ENCODE assay signal across 8 cellular contexts in genomic region chr2:55692740-55693139, GRCh38. TPM values are rescaled to one million over a fixed set of nuclear protein-coding genes. Genes with fewer than 3 reads are reported as not detected.
DNase-seq lines count a peak whose midpoint lies in the region; ATAC-seq and TF ChIP-seq lines count a peak whose summit lies in the region.
"Not testable (repeated sequence)": the region's sequence is repeated elsewhere in the genome, so short reads cannot be mapped to it uniquely, and the experiment has no call there.

No MANE protein-coding gene starts in this region.

- not testable (repeated sequence) for H3K4me1 ChIP-seq in right lobe of liver; prostate gland (replicated peaks)
- peaks cover 16% of the 10 kb centered on the region for H3K4me1 ChIP-seq in vagina

- not testable (repeated sequence) for H3K27me3 ChIP-seq in right lobe of liver; prostate gland (replicated peaks; ENCODE audit: insufficient read depth); vagina

- H3K27ac ChIP-seq in RWPE1, result peak overlapping the region; percentile 49
- not testable (repeated sequence) for H3K27ac ChIP-seq in right lobe of liver, prostate gland, vagina

- CTCF ChIA-PET in RWPE1 (lab: Yijun Ruan, JAX), result interaction anchor here (0.8 kb wide), 1 partner anchor 686 kb away, joined by 3 read pairs; no protein-coding TSS in a partner anchor

- peak overlapping the region; percentile 97 for H3K4me3 ChIP-seq in GM12875 (ENCODE audit: low read depth, low read length)
- H3K4me3 ChIP-seq in right lobe of liver, result peak overlapping the region; percentile 64 to 96 (median 90)
- H3K4me3 ChIP-seq in prostate gland, result peak overlapping the region; percentile 70 to 77
- H3K4me3 ChIP-seq in vagina, result peak overlapping the region; percentile 71 to 88

- H3K27ac Mint-ChIP-seq in activated naive CD8-positive, alpha-beta T cell treated with anti-CD3 and anti-CD28 coated beads for 36 hours, result peak overlapping the region; percentile 98

- not testable (repeated sequence) for H3K9me3 Mint-ChIP-seq in activated naive CD8-positive, alpha-beta T cell treated with anti-CD3 and anti-CD28 coated beads for 36 hours

- H3K36me3 ChIP-seq in right lobe of liver, prostate gland, vagina: not testable (repeated sequence)

- POLR2A ChIA-PET in RWPE1 (lab: Yijun Ruan, JAX; ENCODE audit: low non-redundant PET), result not testable (repeated sequence)

- H3K27me3 Mint-ChIP-seq in activated naive CD8-positive, alpha-beta T cell treated with anti-CD3 and anti-CD28 coated beads for 36 hours, result not testable (repeated sequence)

- WGBS in right lobe of liver (ENCODE audit: insufficient coverage, low coverage, low lambda C conversion rate, missing lambda C conversion rate), result 25% methylated on average over 5 of the region's 5 CpGs
- WGBS in prostate gland, result 17% methylated on average over 5 of the region's 5 CpGs

- not testable (repeated sequence) for TF ChIP-seq CTCF in GM12875 (IDR thresholded peaks at IDR 0.05; ENCODE audit: borderline replicate concordance, insufficient read depth, low read depth, low read length); RWPE1 (conservative IDR thresholded peaks at IDR 0.05; ENCODE audit: low read depth); right lobe of liver (IDR thresholded peaks at IDR 0.05); prostate gland (IDR thresholded peaks at IDR 0.05); vagina (IDR thresholded peaks at IDR 0.05)

- DNase-seq in RWPE1 (ENCODE audit: low spot score); activated naive CD8-positive, alpha-beta T cell treated with anti-CD3 and anti-CD28 coated beads for 36 hours; right lobe of liver; prostate gland (ENCODE audit: low spot score); vagina (ENCODE audit: extremely low spot score in 2 of 2): not testable (repeated sequence)
- DNase-seq in erythroblast (lab: John Stamatoyannopoulos, UW), result peak; percentile 24

- ATAC-seq in HG02642 (IDR thresholded peaks at IDR 0.05; ENCODE audit: poor library complexity, unreplicated experiment), result peak; percentile 2
- ATAC-seq in right lobe of liver, result not testable (repeated sequence)

- H3K9me3 ChIP-seq in right lobe of liver, prostate gland, vagina: not testable (repeated sequence)

- not testable (repeated sequence) for TF ChIP-seq POLR2A in erythroblast (IDR thresholded peaks at IDR 0.05; ENCODE audit: low read length); right lobe of liver (IDR thresholded peaks at IDR 0.05); prostate gland (IDR thresholded peaks at IDR 0.05); vagina (IDR thresholded peaks at IDR 0.05)

- H3K4me1 Mint-ChIP-seq in activated naive CD8-positive, alpha-beta T cell treated with anti-CD3 and anti-CD28 coated beads for 36 hours, result peaks cover 31% of the 10 kb centered on the region

- H3K36me3 Mint-ChIP-seq in activated naive CD8-positive, alpha-beta T cell treated with anti-CD3 and anti-CD28 coated beads for 36 hours, result peaks cover 29% of the 10 kb centered on the region

- intact Hi-C loops in right lobe of liver (cut with DNase I); prostate gland (cut with DNase I); vagina (cut with DNase I): not testable (repeated sequence)

- peak overlapping the region; percentile 94 for H3K4me3 Mint-ChIP-seq in activated naive CD8-positive, alpha-beta T cell treated with anti-CD3 and anti-CD28 coated beads for 36 hours

RNA-seq across cellular contexts. Expression of gene PNPT1, which starts 0.9 kb away (rescaled TPM):
- 10 to 100 TPM; 78.0 to 79.9 TPM for total RNA-seq in activated naive CD8-positive, alpha-beta T cell treated with anti-CD3 and anti-CD28 coated beads for 36 hours
- total RNA-seq in right lobe of liver (10 to 100 TPM; 11.0 to 14.4 (median 13.0) TPM), prostate gland (10 to 100 TPM; 11.8 to 38.3 TPM), vagina (40.5 TPM)
